19 cellular contexts compared by ENCODE assay signal in the genomic region with DNA sequence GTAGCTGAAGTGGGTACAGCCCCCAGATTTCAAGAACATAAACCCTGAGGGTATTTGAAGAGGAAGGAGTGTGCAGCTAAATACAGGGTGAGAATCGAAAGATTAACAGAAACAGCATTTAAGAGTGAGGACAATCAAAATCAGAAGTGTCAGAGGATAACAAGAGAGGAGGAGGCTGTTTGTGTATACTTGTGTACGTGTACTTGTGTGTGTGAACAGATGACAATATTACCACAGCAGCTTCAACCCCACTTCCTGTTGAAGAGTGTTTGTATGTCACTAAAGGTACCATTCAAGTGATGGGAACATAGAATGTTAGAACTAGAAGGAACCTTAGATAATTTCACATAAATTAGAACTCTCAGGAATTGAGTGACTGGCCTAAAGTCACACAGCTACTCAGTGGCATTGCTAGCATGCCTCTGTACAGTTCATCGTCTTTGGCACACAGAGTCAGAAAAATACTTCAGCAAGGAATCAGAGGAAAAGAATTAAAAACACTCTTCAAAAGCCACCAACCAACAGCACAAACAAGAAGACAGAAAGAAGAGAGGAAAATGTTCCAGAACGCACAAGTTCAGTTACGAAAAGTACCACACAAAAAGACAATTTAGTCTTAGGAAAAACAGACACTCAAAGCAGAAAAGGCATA.
A peak's percentile ranks its signal among the peaks of the same experiment; 100 is the strongest.
DNase-seq lines count a peak whose midpoint lies in the region; ATAC-seq, FAIRE-seq and TF ChIP-seq lines count a peak whose summit lies in the region.
"Had no signal": no experiment of that assay in that cellular context is flagged by ENCODE, and none has a peak within 500 bp of the region (broad histone marks: within the 10 kb centered on the region; RNA-seq: fewer than 3 reads in every experiment).

No MANE protein-coding gene starts in this region.

- H3K27me3 ChIP-seq in astrocyte (ENCODE audit: insufficient read depth, low read length) (no peaks in the 10 kb centered on the region), keratinocyte (ENCODE audit: control insufficient read depth, extremely low read depth, insufficient read depth, low read length) (no peaks in the 10 kb centered on the region)
- H3K27me3 ChIP-seq: BLaER1 treated with 17β-estradiol and CSF1 and Interleukin-3, amounts not matched to agents 10 nM and 100 nM; suprapubic skin had no signal

- peaks cover 8% of the 10 kb centered on the region for H3K9me3 Mint-ChIP-seq in astrocyte (ENCODE audit: unreplicated experiment)
- H3K9me3 Mint-ChIP-seq in CD14-positive monocyte = peaks cover 25 to 33% (median 30%) of the 10 kb centered on the region in 7 donors

- peak overlapping the region; percentile 36 for H2AFZ ChIP-seq in astrocyte (ENCODE audit: low read depth, low read length)
- no peak overlapping the region for H2AFZ ChIP-seq in keratinocyte (ENCODE audit: control insufficient read depth, low read length)

- DNase-seq in AG20443 (ENCODE audit: low spot score) = peak; percentile 79
- no peak for DNase-seq in GM12892 (ENCODE audit: insufficient read length)
- DNase-seq in astrocyte (ENCODE audit: low read depth) = peak; percentile 83
- DNase-seq in keratinocyte (ENCODE audit: low read depth, low spot score) = no peak
- no peak for DNase-seq in D341Med (ENCODE audit: low spot score)
- no peak for DNase-seq in DMS79 (lab: John Stamatoyannopoulos, UW)
- DNase-seq in CD14-positive monocyte (ENCODE audit: low spot score) = no peak
- DNase-seq: activated effector memory CD4-positive, alpha-beta T cell treated with anti-CD3 and anti-CD28 coated beads, Interleukin-2, amount 50 U/mL, for 16 hours; central memory CD4-positive, alpha-beta T cell; hypothalamus; NCI-H1048; NK-92 treated with Interleukin-12 subunit alpha and Interleukin-12 subunit beta, amount 100 ng/mL, for 24 hours; stimulated activated CD4-positive, alpha-beta T cell treated with anti-CD3 and anti-CD28 coated beads, Interleukin-15, amount 100 ng/mL, for 24 hours had no signal

- H3K36me3 ChIP-seq in astrocyte (ENCODE audit: insufficient read depth, low read length) = no peaks in the 10 kb centered on the region
- H3K36me3 ChIP-seq in keratinocyte (ENCODE audit: control insufficient read depth in 2 of 2, extremely low read depth in 1 of 2, insufficient read depth in 2 of 2, low read length in 2 of 2) = no peaks in the 10 kb centered on the region
- H3K36me3 ChIP-seq: BLaER1 treated with 17β-estradiol and CSF1 and Interleukin-3, amounts not matched to agents 10 nM and 100 nM; suprapubic skin had no signal

- H3K79me2 ChIP-seq in astrocyte (ENCODE audit: insufficient read depth, low read length) = no peaks in the 10 kb centered on the region
- no peaks in the 10 kb centered on the region for H3K79me2 ChIP-seq in keratinocyte (ENCODE audit: control insufficient read depth, insufficient read depth, low read length)

- H3K4me1 ChIP-seq in astrocyte (ENCODE audit: insufficient read depth, low read length) (peaks cover 6% of the 10 kb centered on the region), keratinocyte (ENCODE audit: control insufficient read depth, extremely low read depth, insufficient read depth, low read length) (no peaks in the 10 kb centered on the region)
- H3K4me1 ChIP-seq: suprapubic skin had no signal

- H3K9me1 ChIP-seq in keratinocyte (ENCODE audit: control insufficient read depth, extremely low read depth, insufficient read depth, low read length) = no peaks in the 10 kb centered on the region

- H3K27ac ChIP-seq in astrocyte (ENCODE audit: low read depth, low read length) (peak overlapping the region; percentile 3), keratinocyte (ENCODE audit: control insufficient read depth, insufficient read depth, low read length) (no peak overlapping the region)
- H3K27ac ChIP-seq: BLaER1 treated with 17β-estradiol and CSF1 and Interleukin-3, amounts not matched to agents 10 nM and 100 nM; suprapubic skin had no signal

- peak; percentile 77 for FAIRE-seq in GM12892 (lab: Jason Lieb, UNC)
- peak; percentile 68 for FAIRE-seq in astrocyte (lab: Jason Lieb, UNC)
- peak; percentile 20 for FAIRE-seq in keratinocyte (lab: Jason Lieb, UNC)
- FAIRE-seq: HepG2 had no signal

- intact Hi-C loops in CD14-positive monocyte (cut with micrococcal nuclease) = no loop called here

- H3K4me3 Mint-ChIP-seq in astrocyte (ENCODE audit: unreplicated experiment) = no peak overlapping the region
- H3K4me3 Mint-ChIP-seq in CD14-positive monocyte = no peak overlapping the region

- H3K9ac ChIP-seq in astrocyte (ENCODE audit: low read length) (peak overlapping the region; percentile 8), keratinocyte (ENCODE audit: control insufficient read depth, extremely low read depth, insufficient read depth, low read length) (no peak overlapping the region)
- H3K9ac ChIP-seq: BLaER1 treated with 17β-estradiol and CSF1 and Interleukin-3, amounts not matched to agents 10 nM and 100 nM had no signal

- H3K36me3 Mint-ChIP-seq in astrocyte (ENCODE audit: low read depth, unreplicated experiment) (peaks cover 2% of the 10 kb centered on the region), CD14-positive monocyte (peaks cover 1 to 3% of the 10 kb centered on the region in 2 donors)

- ATAC-seq in HG02763 (IDR thresholded peaks at IDR 0.05; ENCODE audit: unreplicated experiment) = no peak
- ATAC-seq: HepG2, Right ventricle myocardium inferior had no signal

- TF ChIP-seq CTCF in astrocyte (IDR thresholded peaks at IDR 0.05; ENCODE audit: insufficient read depth, low read depth, low read length) (no peak), keratinocyte (optimal IDR thresholded peaks at IDR 0.05 in 1 of 3, IDR thresholded peaks at IDR 0.05 in 1 of 3, conservative IDR thresholded peaks at IDR 0.05 in 1 of 3; ENCODE audit: extremely low read depth in 1 of 3, insufficient read depth in 2 of 3, low read length in 3 of 3) (no peak), CD14-positive monocyte (IDR thresholded peaks at IDR 0.05) (no peak)

- H3K27ac Mint-ChIP-seq in astrocyte (ENCODE audit: unreplicated experiment) (peak overlapping the region; percentile 14), CD14-positive monocyte (peak overlapping the region in 1 of 7 donors; percentile 33)
- H3K27ac Mint-ChIP-seq: progenitor cell of endocrine pancreas had no signal

- H3K9me3 ChIP-seq in astrocyte (ENCODE audit: insufficient read depth, low read depth, low read length) (no peaks in the 10 kb centered on the region), keratinocyte (ENCODE audit: control insufficient read depth, low read depth, low read length) (peaks cover 2% of the 10 kb centered on the region)

- dilution Hi-C loops in keratinocyte (cut with MboI; ENCODE audit: extremely low pct_ligation_motif_present, low sequenced_read_pairs) = no loop called here

- H3K4me1 Mint-ChIP-seq in astrocyte (ENCODE audit: low read depth, unreplicated experiment) = peaks cover 13% of the 10 kb centered on the region
- H3K4me1 Mint-ChIP-seq in CD14-positive monocyte = no peaks in the 10 kb centered on the region

- H3K4me2 ChIP-seq in astrocyte (ENCODE audit: low read length) = peak overlapping the region; percentile 59
- no peak overlapping the region for H3K4me2 ChIP-seq in keratinocyte (ENCODE audit: control insufficient read depth, extremely low read depth, insufficient read depth, low read depth, low read length)
- H3K4me2 ChIP-seq: BLaER1 treated with 17β-estradiol and CSF1 and Interleukin-3, amounts not matched to agents 10 nM and 100 nM had no signal

- H4K20me1 ChIP-seq in astrocyte (ENCODE audit: insufficient read depth, low read length) (no peaks in the 10 kb centered on the region), keratinocyte (ENCODE audit: control insufficient read depth, extremely low read depth, insufficient read depth, low read length) (no peaks in the 10 kb centered on the region)
- H4K20me1 ChIP-seq: BLaER1 treated with 17β-estradiol and CSF1 and Interleukin-3, amounts not matched to agents 10 nM and 100 nM had no signal

- H3K27me3 Mint-ChIP-seq in astrocyte (ENCODE audit: low read depth, unreplicated experiment) (peaks cover 2% of the 10 kb centered on the region), CD14-positive monocyte (ENCODE audit: low read depth in 3 of 3) (peaks cover 0 to 2% (median 1%) of the 10 kb centered on the region in 3 donors)

- H3K4me3 ChIP-seq in astrocyte (ENCODE audit: insufficient read depth, low read depth, low read length) (no peak overlapping the region), keratinocyte (ENCODE audit: control insufficient read depth in 2 of 3, extremely low read depth in 1 of 3, insufficient read depth in 2 of 3, low read depth in 1 of 3, low read length in 3 of 3) (no peak overlapping the region)
- H3K4me3 ChIP-seq: BLaER1 treated with 17β-estradiol and CSF1 and Interleukin-3, amounts not matched to agents 10 nM and 100 nM; suprapubic skin had no signal

- TF ChIP-seq POLR2A in GM12892 (IDR thresholded peaks at IDR 0.05; ENCODE audit: low read depth, low read length) = no peak

Comparison
In these comparisons a context has a peak if more than half of its experiments do, and no peak if none do; other contexts are left out.
1. DNase-seq: peak in AG20443 (single experiment) and astrocyte (single experiment); none in GM12892 (single experiment), keratinocyte (single experiment), D341Med (single experiment), DMS79 (single experiment) and CD14-positive monocyte (single experiment).